In genomic region chr13:50995870-50996269, GRCh38 we compare ENCODE assay signal across 26 cellular contexts.
"Had no signal": no experiment of that assay in that cellular context is flagged by ENCODE, and none has a peak within 500 bp of the region (broad histone marks: within the 10 kb centered on the region; RNA-seq: fewer than 3 reads in every experiment).

No MANE protein-coding gene starts in this region.

- H3K27me3 Mint-ChIP-seq: activated naive CD8-positive, alpha-beta T cell; effector memory CD8-positive, alpha-beta T cell had no signal

- H3K27ac Mint-ChIP-seq: activated naive CD8-positive, alpha-beta T cell; activated T-helper 2 cell treated with anti-CD3 and anti-CD28 coated beads, Interferon-gamma antibody, Interleukin-2, Interleukin-4, amounts not matched to agents 10 μg/mL and 5 μg/mL and 100 μg/mL, durations not matched to agents 14 hours and 24 hours and 36 hours; effector memory CD8-positive, alpha-beta T cell; natural killer cell; progenitor cell of endocrine pancreas; T-helper 2 cell treated with Interferon-gamma antibody and Interleukin-4, amounts not matched to agents 5 μg/mL and 100 μg/mL, for 36 hours had no signal

- H3K9me3 ChIP-seq: adrenal gland, ascending aorta, colonic mucosa, right atrium auricular region, thoracic aorta had no signal

- H3K36me3 Mint-ChIP-seq: natural killer cell had no signal

- H3K36me3 ChIP-seq: adrenal gland, ascending aorta, colonic mucosa, right atrium auricular region, thoracic aorta, WERI-Rb-1 had no signal

- H3K27ac ChIP-seq: adrenal gland, ascending aorta, colonic mucosa, dorsolateral prefrontal cortex, right atrium auricular region, thoracic aorta had no signal

- DNase-seq: activated CD4-positive, alpha-beta T cell treated with anti-CD3 and anti-CD28 coated beads for 1 hour; activated CD4-positive, alpha-beta T cell treated with anti-CD3 and anti-CD28 coated beads, Interleukin-2, amount 50 U/mL, for 4 hours; activated CD8-positive, alpha-beta memory T cell treated with anti-CD3 and anti-CD28 coated beads for 24 hours; activated CD8-positive, alpha-beta memory T cell treated with anti-CD3 and anti-CD28 coated beads, Interleukin-2, amount 50 U/mL, for 4 hours; activated naive CD4-positive, alpha-beta T cell; activated T-cell treated with anti-CD3 and anti-CD28 coated beads, Interleukin-2, amount 50 U/mL, for 4 hours; adrenal gland; colonic mucosa; dorsolateral prefrontal cortex; effector memory CD8-positive, alpha-beta T cell; hippocampal formation; left ventricle myocardium superior; mammary epithelial cell; midbrain; natural killer cell; stimulated activated CD4-positive, alpha-beta T cell treated with anti-CD3 and anti-CD28 coated beads, Interleukin-4, amount 100 ng/mL, for 24 hours; stimulated activated naive CD4-positive, alpha-beta T cell treated with Interleukin-2 at 50 U/mL for 16 hours; WERI-Rb-1 had no signal

- H3K4me3 Mint-ChIP-seq: activated naive CD8-positive, alpha-beta T cell; activated T-cell treated with anti-CD3 and anti-CD28 coated beads, Interleukin-2, amount 50 U/mL, for 4 hours; central memory CD8-positive, alpha-beta T cell; effector memory CD8-positive, alpha-beta T cell; natural killer cell; T-helper 2 cell treated with Interferon-gamma antibody and Interleukin-4, amounts not matched to agents 5 μg/mL and 100 μg/mL, for 36 hours had no signal

- H3K4me3 ChIP-seq: adrenal gland, ascending aorta, colonic mucosa, dorsolateral prefrontal cortex, right atrium auricular region, thoracic aorta had no signal

- H3K9me3 Mint-ChIP-seq: activated T-cell treated with anti-CD3 and anti-CD28 coated beads, Interleukin-2, amount 50 U/mL, for 4 hours; activated T-helper 2 cell treated with anti-CD3 and anti-CD28 coated beads, Interferon-gamma antibody, Interleukin-2, Interleukin-4, amounts not matched to agents 10 μg/mL and 5 μg/mL and 100 μg/mL, durations not matched to agents 14 hours and 24 hours and 36 hours; central memory CD8-positive, alpha-beta T cell; effector memory CD8-positive, alpha-beta T cell; natural killer cell; T-helper 2 cell treated with Interferon-gamma antibody and Interleukin-4, amounts not matched to agents 5 μg/mL and 100 μg/mL, for 36 hours had no signal
